Comparison of ENCODE assay signal across 27 cellular contexts in the genomic region with DNA sequence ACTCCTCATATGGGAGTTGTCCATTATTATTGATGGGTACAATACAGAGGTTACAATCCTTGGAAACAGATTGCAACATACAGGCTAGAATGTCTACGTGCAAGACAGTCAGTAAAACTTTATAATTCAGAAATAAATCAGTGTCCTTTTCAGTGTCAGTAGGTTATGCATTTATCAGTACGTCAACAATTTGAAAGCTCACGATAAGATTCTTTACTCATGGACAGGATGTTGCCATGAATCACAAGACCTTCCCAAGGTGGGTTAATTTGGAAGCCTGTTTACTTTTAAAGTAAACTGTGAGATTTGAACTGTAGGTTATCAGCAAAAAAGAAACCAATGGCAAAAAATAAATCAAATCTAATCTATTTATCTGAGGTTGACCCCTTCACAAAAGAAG.
DNase-seq lines count a peak whose midpoint lies in the region; ATAC-seq, FAIRE-seq and TF ChIP-seq lines count a peak whose summit lies in the region.
"Had no signal": no experiment of that assay in that cellular context is flagged by ENCODE, and none has a peak within 500 bp of the region (broad histone marks: within the 10 kb centered on the region; RNA-seq: fewer than 3 reads in every experiment).

No MANE protein-coding gene starts in this region.

- H3K36me3 ChIP-seq in endothelial cell of umbilical vein (ENCODE audit: control insufficient read depth in 2 of 2, extremely low read depth in 1 of 2, insufficient read depth in 2 of 2, low read length in 2 of 2) (no peaks in the 10 kb centered on the region), HepG2 (replicated peaks in 1 of 2; ENCODE audit: control insufficient read depth in 1 of 2, insufficient read depth in 2 of 2, low read length in 2 of 2) (no peaks in the 10 kb centered on the region)
- no peaks in the 10 kb centered on the region for H3K36me3 ChIP-seq in naive thymus-derived CD4-positive, alpha-beta T cell (ENCODE audit: control insufficient read depth in 2 of 3, insufficient read depth in 3 of 3, low read length in 3 of 3)
- H3K36me3 ChIP-seq: BE2C; BLaER1 treated with 17β-estradiol and CSF1 and Interleukin-3, amounts not matched to agents 10 nM and 100 nM; HAP-1 had no signal

- H3K9me3 ChIP-seq in endothelial cell of umbilical vein (replicated peaks; ENCODE audit: control insufficient read depth, insufficient read depth, low read length) (no peaks in the 10 kb centered on the region), HepG2 (ENCODE audit: low read length) (no peaks in the 10 kb centered on the region)
- H3K9me3 ChIP-seq in naive thymus-derived CD4-positive, alpha-beta T cell (ENCODE audit: control insufficient read depth in 2 of 3, low read length in 3 of 3): no peaks in the 10 kb centered on the region
- H3K9me3 ChIP-seq: A549; BE2C; BLaER1 treated with 17β-estradiol and CSF1 and Interleukin-3, amounts not matched to agents 10 nM and 100 nM; HAP-1 had no signal

- H3K9me1 ChIP-seq in endothelial cell of umbilical vein (replicated peaks; ENCODE audit: control insufficient read depth, extremely low read depth, insufficient read depth, low read length): no peaks in the 10 kb centered on the region

- WGBS in HepG2 (ENCODE audit: low lambda C conversion rate): 9% methylated on average over 3 of the region's 3 CpGs

- H3K27ac Mint-ChIP-seq in WTC11 (0 out of 2 replicates have a peak overlapping the region, but pooled peaks have one; percentile 3), immature natural killer cell (no peak overlapping the region)
- no peak overlapping the region for H3K27ac Mint-ChIP-seq in naive thymus-derived CD4-positive, alpha-beta T cell
- H3K27ac Mint-ChIP-seq: CD14-positive monocyte; CD4-positive, alpha-beta T cell; CD8-positive, alpha-beta memory T cell; HFFc6 had no signal

- dilution Hi-C loops in endothelial cell of umbilical vein (cut with MboI; ENCODE audit: extremely low pct_ligation_motif_present, low sequenced_read_pairs): no loop called here

- H2AFZ ChIP-seq in endothelial cell of umbilical vein (ENCODE audit: low read depth, low read length) (no peak overlapping the region), HepG2 (ENCODE audit: low read length) (no peak overlapping the region)

- H3K27me3 ChIP-seq in endothelial cell of umbilical vein (ENCODE audit: control insufficient read depth in 2 of 2, insufficient read depth in 2 of 2, low read length in 2 of 2) (no peaks in the 10 kb centered on the region), HepG2 (ENCODE audit: control insufficient read depth in 1 of 2, insufficient read depth in 2 of 2, low read length in 2 of 2) (no peaks in the 10 kb centered on the region)
- H3K27me3 ChIP-seq in naive thymus-derived CD4-positive, alpha-beta T cell (ENCODE audit: control insufficient read depth in 2 of 2, insufficient read depth in 2 of 2, low read length in 2 of 2): no peaks in the 10 kb centered on the region
- H3K27me3 ChIP-seq: BE2C; BLaER1 treated with 17β-estradiol and CSF1 and Interleukin-3, amounts not matched to agents 10 nM and 100 nM had no signal

- no peaks in the 10 kb centered on the region for H3K27me3 Mint-ChIP-seq in WTC11 (ENCODE audit: low read depth)
- peaks cover 0 to 1% (median 0%) of the 10 kb centered on the region in 3 donors for H3K27me3 Mint-ChIP-seq in immature natural killer cell (ENCODE audit: low read depth in 3 of 3)
- H3K27me3 Mint-ChIP-seq in naive thymus-derived CD4-positive, alpha-beta T cell: no peaks in the 10 kb centered on the region
- H3K27me3 Mint-ChIP-seq: CD4-positive, alpha-beta T cell; CD8-positive, alpha-beta memory T cell had no signal

- intact Hi-C loops in endothelial cell of umbilical vein (cut with micrococcal nuclease) (no loop called here), HepG2 (cut with micrococcal nuclease; ENCODE audit: unreplicated experiment) (loop anchor here (10.0 kb wide), 1 partner anchor 151 kb away; no protein-coding TSS in a partner anchor)
- intact Hi-C loops in naive thymus-derived CD4-positive, alpha-beta T cell (cut with micrococcal nuclease): no loop called here

- H4K20me1 ChIP-seq in endothelial cell of umbilical vein (replicated peaks; ENCODE audit: control insufficient read depth, extremely low read depth, insufficient read depth, low read length) (no peaks in the 10 kb centered on the region), HepG2 (ENCODE audit: insufficient read depth, low read length) (no peaks in the 10 kb centered on the region)
- H4K20me1 ChIP-seq: BLaER1 treated with 17β-estradiol and CSF1 and Interleukin-3, amounts not matched to agents 10 nM and 100 nM had no signal

- H3K4me3 Mint-ChIP-seq in WTC11 (no peak overlapping the region), immature natural killer cell (no peak overlapping the region)
- no peak overlapping the region for H3K4me3 Mint-ChIP-seq in naive thymus-derived CD4-positive, alpha-beta T cell
- H3K4me3 Mint-ChIP-seq: CD14-positive monocyte; CD4-positive, alpha-beta T cell; CD8-positive, alpha-beta memory T cell; HFFc6 had no signal

- H3K27ac ChIP-seq in endothelial cell of umbilical vein (ENCODE audit: insufficient read depth, low read depth, low read length): no peak overlapping the region
- no peak overlapping the region for H3K27ac ChIP-seq in HepG2 (ENCODE audit: extremely low read length, insufficient read depth, low read length)
- no peak overlapping the region for H3K27ac ChIP-seq in naive thymus-derived CD4-positive, alpha-beta T cell (ENCODE audit: low read depth, low read length)
- H3K27ac ChIP-seq: A549; BLaER1 treated with 17β-estradiol and CSF1 and Interleukin-3, amounts not matched to agents 10 nM and 100 nM had no signal

- H3K36me3 Mint-ChIP-seq in WTC11 (peaks cover 3% of the 10 kb centered on the region), immature natural killer cell (peaks cover 0 to 4% (median 0%) of the 10 kb centered on the region in 3 donors)
- H3K36me3 Mint-ChIP-seq in naive thymus-derived CD4-positive, alpha-beta T cell: no peaks in the 10 kb centered on the region
- H3K36me3 Mint-ChIP-seq: CD14-positive monocyte; CD8-positive, alpha-beta memory T cell had no signal

- CTCF ChIA-PET in WTC11 (lab: Charles Lee): no interaction called here
- CTCF ChIA-PET in endothelial cell of umbilical vein (lab: Charles Lee): interaction anchor here (1.0 kb wide), 1 partner anchor 45 kb away, joined by 3 read pairs; no protein-coding TSS in a partner anchor
- CTCF ChIA-PET in HepG2 (lab: Yijun Ruan, JAX; ENCODE audit: low intra/inter-chr PET ratio, low total read pairs): no interaction called here
- CTCF ChIA-PET in naive thymus-derived CD4-positive, alpha-beta T cell (lab: Charles Lee): no interaction called here

- in situ Hi-C loops in HepG2 (cut with HindIII; ENCODE audit: extremely low pct_ligation_motif_present, low pct_unique_long_range_greater_than_20kb): no loop called here

- H3K4me3 ChIP-seq in endothelial cell of umbilical vein (replicated peaks in 1 of 3; ENCODE audit: insufficient read depth in 1 of 3, low read depth in 1 of 3, low read length in 3 of 3): no peak overlapping the region
- no peak overlapping the region for H3K4me3 ChIP-seq in HepG2 (replicated peaks in 1 of 3; ENCODE audit: insufficient read depth in 1 of 3, low read depth in 2 of 3, low read length in 3 of 3)
- H3K4me3 ChIP-seq in naive thymus-derived CD4-positive, alpha-beta T cell (ENCODE audit: low read length): no peak overlapping the region
- H3K4me3 ChIP-seq: A549; BLaER1 treated with 17β-estradiol and CSF1 and Interleukin-3, amounts not matched to agents 10 nM and 100 nM; HAP-1 had no signal

- H3K9me3 Mint-ChIP-seq in WTC11 (peaks cover 4% of the 10 kb centered on the region), immature natural killer cell (peaks cover 0 to 15% (median 7%) of the 10 kb centered on the region in 6 donors)
- peaks cover 0 to 8% (median 0%) of the 10 kb centered on the region in 11 donors for H3K9me3 Mint-ChIP-seq in naive thymus-derived CD4-positive, alpha-beta T cell
- H3K9me3 Mint-ChIP-seq: CD14-positive monocyte; CD4-positive, alpha-beta T cell; HFFc6 had no signal

- ATAC-seq in WTC11 (no peak), HepG2 (no peak), GM19328 (IDR thresholded peaks at IDR 0.05; ENCODE audit: unreplicated experiment) (no peak)
- ATAC-seq in naive thymus-derived CD4-positive, alpha-beta T cell: no peak
- ATAC-seq: A549 had no signal

- H3K4me1 ChIP-seq in endothelial cell of umbilical vein (ENCODE audit: control insufficient read depth, extremely low read depth, insufficient read depth, low read length) (peaks cover 6% of the 10 kb centered on the region), HepG2 (ENCODE audit: insufficient read depth, low read length) (peaks cover 49% of the 10 kb centered on the region)
- no peaks in the 10 kb centered on the region for H3K4me1 ChIP-seq in naive thymus-derived CD4-positive, alpha-beta T cell (ENCODE audit: control insufficient read depth in 2 of 2, insufficient read depth in 2 of 2, low read length in 2 of 2)
- H3K4me1 ChIP-seq: A549, BE2C, HAP-1 had no signal

- BruUV-seq in endothelial cell of umbilical vein (replicated peaks; lab: Mats Ljungman, UMichigan) (no TSS peak), HepG2 (replicated peaks; lab: Mats Ljungman, UMichigan) (no TSS peak)

- H3K79me2 ChIP-seq in endothelial cell of umbilical vein (ENCODE audit: control insufficient read depth, insufficient read depth, low read length): no peaks in the 10 kb centered on the region
- H3K79me2 ChIP-seq in HepG2 (ENCODE audit: insufficient read depth, low read length): no peaks in the 10 kb centered on the region

- H3K4me1 Mint-ChIP-seq in WTC11 (peaks cover 6% of the 10 kb centered on the region), immature natural killer cell (no peaks in the 10 kb centered on the region)
- no peaks in the 10 kb centered on the region for H3K4me1 Mint-ChIP-seq in naive thymus-derived CD4-positive, alpha-beta T cell
- H3K4me1 Mint-ChIP-seq: CD14-positive monocyte; CD8-positive, alpha-beta memory T cell had no signal

- TF ChIP-seq RAD21 in HepG2 (CRISPR knock-in tag; IDR thresholded peaks at IDR 0.05): no peak

- no peak for FAIRE-seq in endothelial cell of umbilical vein (lab: Jason Lieb, UNC)
- FAIRE-seq in HepG2 (lab: Jason Lieb, UNC): no peak
- FAIRE-seq: A549, GM12891, GM18507, H54 had no signal

- no peak for TF ChIP-seq POLR2A in endothelial cell of umbilical vein (IDR thresholded peaks at IDR 0.05; ENCODE audit: low read depth, low read length)
- TF ChIP-seq POLR2A in HepG2 (IDR thresholded peaks at IDR 0.05; ENCODE audit: insufficient read depth in 1 of 2, low read depth in 2 of 2, low read length in 2 of 2): no peak

- no peak for TF ChIP-seq CTCF in WTC11 (IDR thresholded peaks at IDR 0.05)
- TF ChIP-seq CTCF in endothelial cell of umbilical vein (IDR thresholded peaks at IDR 0.05; ENCODE audit: extremely low read depth in 1 of 2, insufficient read depth in 1 of 2, low read depth in 1 of 2, low read length in 2 of 2): no peak
- TF ChIP-seq CTCF in HepG2 (CRISPR knock-in tag; IDR thresholded peaks at IDR 0.05): no peak

- DNase-seq in NCI-H226 (peak; percentile 35), WTC11 (ENCODE audit: low spot score) (no peak), endothelial cell of umbilical vein (ENCODE audit: low read depth, low spot score) (peak; percentile 36), HepG2 (ENCODE audit: low spot score) (peak; percentile 4), immature natural killer cell (no peak), NCI-H446 (lab: John Stamatoyannopoulos, UW) (no peak)
- no peak for DNase-seq in naive thymus-derived CD4-positive, alpha-beta T cell
- DNase-seq: 8988T; ACHN; AML-193; BE2C; Calu3; CD4-positive, alpha-beta T cell; CD8-positive, alpha-beta memory T cell; DMS53; DMS79 treated with DMSO at 0.1 percent for 48 hours; GF-D8; GOT3; HFFc6 had no signal

- POLR2A ChIA-PET in WTC11 (lab: Charles Lee): no interaction called here
- POLR2A ChIA-PET in endothelial cell of umbilical vein (lab: Charles Lee): no interaction called here
- POLR2A ChIA-PET in HepG2 (lab: Yijun Ruan, JAX): no interaction called here
- POLR2A ChIA-PET in naive thymus-derived CD4-positive, alpha-beta T cell (lab: Charles Lee): no interaction called here

- peak overlapping the region; percentile 21 for H3K4me2 ChIP-seq in endothelial cell of umbilical vein (ENCODE audit: insufficient read depth, low read length)
- H3K4me2 ChIP-seq in HepG2 (ENCODE audit: low read depth, low read length): peak overlapping the region; percentile 4; the same call in 1 of the 2 replicates
- H3K4me2 ChIP-seq: A549; BLaER1 treated with 17β-estradiol and CSF1 and Interleukin-3, amounts not matched to agents 10 nM and 100 nM had no signal

- TF ChIP-seq EP300 in HepG2 (IDR thresholded peaks at IDR 0.05; ENCODE audit: low read depth in 2 of 2, low read length in 2 of 2) (peak in 1 of 2 experiments; percentile 72; a peak in 1 of 4 replicates), HepG2 (CRISPR knock-in tag; IDR thresholded peaks at IDR 0.05; ENCODE audit: borderline replicate concordance) (no peak)

- H3K9ac ChIP-seq in endothelial cell of umbilical vein (replicated peaks; ENCODE audit: extremely low read depth, insufficient read depth, low read length) (no peak overlapping the region), HepG2 (ENCODE audit: insufficient read depth, low read depth, low read length) (no peak overlapping the region)
- H3K9ac ChIP-seq: BLaER1 treated with 17β-estradiol and CSF1 and Interleukin-3, amounts not matched to agents 10 nM and 100 nM had no signal

Comparison
In these comparisons a context has a peak if more than half of its experiments do, and no peak if none do; other contexts are left out.
1. DNase-seq: peak in NCI-H226 (single experiment), endothelial cell of umbilical vein (single experiment) and HepG2 (single experiment); none in WTC11 (single experiment), immature natural killer cell (0 of 3), NCI-H446 (0 of 2) and naive thymus-derived CD4-positive, alpha-beta T cell (0 of 9).